In genomic region chr17:65750678-65751077, GRCh38 we compare ENCODE assay signal across 1 cellular context.
TF ChIP-seq lines count a peak whose summit lies in the region.

No MANE protein-coding gene starts in this region.

TF ChIP-seq in HEK293, 187 proteins besides CTCF, POLR2A, EP300 and RAD21 (continued from another document):
- TF ChIP-seq ZNF580 (tag by site-specific recombination; IDR thresholded peaks at IDR 0.05) (no peak), ZNF48 (tag by site-specific recombination; IDR thresholded peaks at IDR 0.05) (no peak), ZNF335 (tag by site-specific recombination; conservative IDR thresholded peaks at IDR 0.05) (peak; percentile 22; the same call in 1 of the 2 replicates), ZNF324 (tag by site-specific recombination; IDR thresholded peaks at IDR 0.05) (no peak), PBX3 (CRISPR knock-in tag; IDR thresholded peaks at IDR 0.05) (no peak), ZNF623 (tag by site-specific recombination; IDR thresholded peaks at IDR 0.05) (no peak), ZSCAN18 (tag by site-specific recombination; IDR thresholded peaks at IDR 0.05) (no peak), ZNF23 (tag by site-specific recombination; IDR thresholded peaks at IDR 0.05; ENCODE audit: borderline replicate concordance) (no peak), ZNF530 (tag by site-specific recombination; IDR thresholded peaks at IDR 0.05; ENCODE audit: low read depth) (no peak), ZFP41 (tag by site-specific recombination; IDR thresholded peaks at IDR 0.05; ENCODE audit: borderline replicate concordance) (no peak), ZNF239 (tag by site-specific recombination; IDR thresholded peaks at IDR 0.05) (no peak), KLF8 (tag by site-specific recombination; IDR thresholded peaks at IDR 0.05) (peak; percentile 77), ZNF624 (tag by site-specific recombination; IDR thresholded peaks at IDR 0.05) (no peak), ZNF266 (tag by site-specific recombination; IDR thresholded peaks at IDR 0.05; ENCODE audit: low read depth) (no peak), ZEB2 (tag by site-specific recombination; IDR thresholded peaks at IDR 0.05) (peak; percentile 55; the same call in 1 of the 2 replicates), ZNF2 (tag by site-specific recombination; IDR thresholded peaks at IDR 0.05) (no peak), ZNF658 (tag by site-specific recombination; IDR thresholded peaks at IDR 0.05) (no peak), ZNF391 (tag by site-specific recombination; IDR thresholded peaks at IDR 0.05; ENCODE audit: borderline replicate concordance, low read depth) (no peak), ZNF621 (tag by site-specific recombination; IDR thresholded peaks at IDR 0.05) (no peak), ZNF610 (tag by site-specific recombination; IDR thresholded peaks at IDR 0.05; ENCODE audit: borderline replicate concordance) (0 out of 2 replicates have a peak, but pooled peaks have one; percentile 34), SALL2 (tag by site-specific recombination; IDR thresholded peaks at IDR 0.05; ENCODE audit: borderline replicate concordance) (no peak), ZNF362 (tag by site-specific recombination; IDR thresholded peaks at IDR 0.05) (peak; percentile 88; the same call in 1 of the 2 replicates), BCL11B (tag by site-specific recombination; IDR thresholded peaks at IDR 0.05; ENCODE audit: low read depth) (no peak), ZNF37A (tag by site-specific recombination; IDR thresholded peaks at IDR 0.05) (no peak), ZFP3 (tag by site-specific recombination; IDR thresholded peaks at IDR 0.05; ENCODE audit: low read depth) (no peak), ZNF776 (tag by site-specific recombination; IDR thresholded peaks at IDR 0.05; ENCODE audit: borderline replicate concordance) (no peak), ZNF148 (tag by site-specific recombination; IDR thresholded peaks at IDR 0.05; ENCODE audit: borderline replicate concordance) (no peak), ZNF571 (tag by site-specific recombination; IDR thresholded peaks at IDR 0.05) (no peak), ZSCAN5A (tag by site-specific recombination; IDR thresholded peaks at IDR 0.05) (no peak), SP3 (tag by site-specific recombination; IDR thresholded peaks at IDR 0.05) (0 out of 2 replicates have a peak, but pooled peaks have one; percentile 24), PRDM6 (tag by site-specific recombination; IDR thresholded peaks at IDR 0.05) (no peak), ZNF426 (tag by site-specific recombination; IDR thresholded peaks at IDR 0.05) (no peak), ZNF416 (tag by site-specific recombination; IDR thresholded peaks at IDR 0.05) (no peak), ZNF76 (tag by site-specific recombination; IDR thresholded peaks at IDR 0.05; ENCODE audit: borderline replicate concordance, low read depth) (no peak), ZNF19 (tag by site-specific recombination; IDR thresholded peaks at IDR 0.05; ENCODE audit: low read depth) (no peak), ZBTB7A (tag by site-specific recombination; IDR thresholded peaks at IDR 0.05; ENCODE audit: low read depth) (no peak), ZNF558 (tag by site-specific recombination; IDR thresholded peaks at IDR 0.05) (no peak), ZNF211 (tag by site-specific recombination; IDR thresholded peaks at IDR 0.05; ENCODE audit: low read depth) (no peak), ZNF529 (tag by site-specific recombination; IDR thresholded peaks at IDR 0.05; ENCODE audit: insufficient replicate concordance) (no peak), ZNF132 (tag by site-specific recombination; IDR thresholded peaks at IDR 0.05; ENCODE audit: borderline replicate concordance) (no peak), MEIS1 (CRISPR knock-in tag; IDR thresholded peaks at IDR 0.05; ENCODE audit: borderline replicate concordance) (no peak), ELK4 (IDR thresholded peaks at IDR 0.05; ENCODE audit: borderline replicate concordance, low read depth, low read length) (no peak), GLIS1 (tag by site-specific recombination; IDR thresholded peaks at IDR 0.05) (no peak), ZNF544 (tag by site-specific recombination; IDR thresholded peaks at IDR 0.05) (no peak), MYNN (tag by site-specific recombination; IDR thresholded peaks at IDR 0.05; ENCODE audit: borderline replicate concordance) (no peak), ZNF341 (tag by site-specific recombination; IDR thresholded peaks at IDR 0.05; ENCODE audit: low read depth) (no peak), ZNF449 (tag by site-specific recombination; IDR thresholded peaks at IDR 0.05) (no peak)
